Comparison of ENCODE assay signal across 1 cellular context in the genomic region with DNA sequence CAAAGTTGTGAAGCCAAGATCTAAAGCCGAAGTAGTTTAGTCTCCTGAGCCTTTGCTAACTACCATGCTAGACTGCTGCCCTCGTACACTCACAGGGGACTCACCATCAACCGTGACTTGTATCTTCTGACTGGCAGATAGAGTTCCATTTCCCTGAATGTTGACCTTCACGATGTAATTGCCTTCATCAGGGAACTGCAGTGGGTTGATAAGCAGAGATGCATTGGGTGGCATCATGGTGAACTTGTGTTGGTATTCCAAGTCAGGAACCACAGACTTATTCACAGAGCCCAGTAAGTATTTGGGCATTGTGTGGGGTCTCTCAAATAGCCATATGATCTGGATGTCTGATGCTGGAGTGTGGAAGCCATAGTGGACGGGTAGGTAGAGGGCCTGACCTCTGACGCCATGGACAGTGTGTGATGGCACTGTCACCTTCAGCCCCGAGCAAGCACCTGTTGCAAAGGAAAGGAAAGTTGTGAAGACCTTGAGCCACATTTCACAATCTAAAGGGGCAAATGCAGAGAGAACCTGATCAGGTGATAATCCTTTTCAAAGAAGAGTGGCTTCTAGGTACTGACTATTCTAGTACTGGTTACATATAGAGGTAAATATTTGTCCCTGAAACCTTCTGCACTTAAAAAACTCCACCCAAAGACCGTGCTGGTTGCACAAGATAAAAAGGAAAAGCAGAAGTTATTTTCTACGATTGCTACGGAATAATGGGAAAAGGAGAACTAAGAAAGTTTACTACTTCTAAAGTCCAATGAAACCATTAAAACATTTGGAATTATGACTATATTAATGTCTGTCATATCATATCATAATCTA.
TF ChIP-seq lines count a peak whose summit lies in the region.

No MANE protein-coding gene starts in this region.

TF ChIP-seq in K562, 482 proteins besides CTCF, POLR2A, EP300 and RAD21 (continued from another document and continues in another):
- TF ChIP-seq HMGN3 (IDR thresholded peaks at IDR 0.05; ENCODE audit: borderline replicate concordance, extremely low read depth, insufficient read length, low read depth, low read length) (no peak), U2AF1 (optimal IDR thresholded peaks at IDR 0.05; ENCODE audit: low read depth, low read length) (no peak), RHOXF2B (CRISPR knock-in tag; conservative IDR thresholded peaks at IDR 0.05) (no peak), PHTF2 (CRISPR knock-in tag; IDR thresholded peaks at IDR 0.05) (no peak), MEIS2 (IDR thresholded peaks at IDR 0.05; ENCODE audit: partially characterized antibody) (no peak), SIX5 (IDR thresholded peaks at IDR 0.05; ENCODE audit: borderline replicate concordance in 1 of 2, insufficient read depth in 1 of 2, low read depth in 1 of 2, low read length in 2 of 2) (no peak), GABPB1 (CRISPR knock-in tag; IDR thresholded peaks at IDR 0.05) (no peak), MTA1 (IDR thresholded peaks at IDR 0.05; ENCODE audit: borderline replicate concordance) (no peak), NFXL1 (CRISPR knock-in tag; IDR thresholded peaks at IDR 0.05) (no peak), MXI1 (IDR thresholded peaks at IDR 0.05; ENCODE audit: low read depth, low read length) (no peak), MYNN (IDR thresholded peaks at IDR 0.05) (no peak), MYNN (CRISPR knock-in tag; IDR thresholded peaks at IDR 0.05) (no peak), RFX7 (CRISPR knock-in tag; IDR thresholded peaks at IDR 0.05) (no peak), POLR3G (IDR thresholded peaks at IDR 0.05; ENCODE audit: extremely low read depth, insufficient read length, insufficient replicate concordance) (no peak), PPARD (CRISPR knock-in tag; IDR thresholded peaks at IDR 0.05) (no peak), NR1H2 (CRISPR knock-in tag; IDR thresholded peaks at IDR 0.05) (no peak), POU5F1 (IDR thresholded peaks at IDR 0.05; ENCODE audit: borderline replicate concordance, low read depth, low read length, partially characterized antibody) (no peak), ZNF354B (CRISPR knock-in tag; IDR thresholded peaks at IDR 0.05) (no peak), CAMTA2 (CRISPR knock-in tag; conservative IDR thresholded peaks at IDR 0.05) (no peak), MIER1 (IDR thresholded peaks at IDR 0.05; ENCODE audit: low read depth) (no peak), ZNF79 (CRISPR knock-in tag; IDR thresholded peaks at IDR 0.05; ENCODE audit: low read depth) (no peak), MAZ (CRISPR knock-in tag; conservative IDR thresholded peaks at IDR 0.05 in 1 of 2, IDR thresholded peaks at IDR 0.05 in 1 of 2) (no peak), JUN (IDR thresholded peaks at IDR 0.05; ENCODE audit: borderline replicate concordance, low read depth, low read length) (no peak), JUN (CRISPR knock-in tag; IDR thresholded peaks at IDR 0.05; ENCODE audit: borderline replicate concordance) (no peak), CSDE1 (IDR thresholded peaks at IDR 0.05) (no peak; a peak in 1 of 4 replicates), WHSC1 (IDR thresholded peaks at IDR 0.05; ENCODE audit: low read length) (no peak), PRPF4 (IDR thresholded peaks at IDR 0.05; ENCODE audit: insufficient read depth, low read depth, low read length, poor library complexity, severe bottlenecking) (no peak), SIN3B (IDR thresholded peaks at IDR 0.05; ENCODE audit: low read depth) (no peak), KDM5B (IDR thresholded peaks at IDR 0.05; ENCODE audit: insufficient replicate concordance, low read depth, low read length) (no peak), HDGF (IDR thresholded peaks at IDR 0.05) (no peak), NBN (IDR thresholded peaks at IDR 0.05; ENCODE audit: low read depth) (no peak; the same call in 1 of the 2 replicates), SREBF2 (CRISPR knock-in tag; IDR thresholded peaks at IDR 0.05) (no peak), POLR2H (tag; IDR thresholded peaks at IDR 0.05; ENCODE audit: low read depth) (no peak), GABPB2 (CRISPR knock-in tag; conservative IDR thresholded peaks at IDR 0.05) (no peak), NFRKB (IDR thresholded peaks at IDR 0.05; ENCODE audit: low read depth) (no peak), ZNF253 (CRISPR knock-in tag; conservative IDR thresholded peaks at IDR 0.05) (no peak)
- TF ChIP-seq, protein P1, sequence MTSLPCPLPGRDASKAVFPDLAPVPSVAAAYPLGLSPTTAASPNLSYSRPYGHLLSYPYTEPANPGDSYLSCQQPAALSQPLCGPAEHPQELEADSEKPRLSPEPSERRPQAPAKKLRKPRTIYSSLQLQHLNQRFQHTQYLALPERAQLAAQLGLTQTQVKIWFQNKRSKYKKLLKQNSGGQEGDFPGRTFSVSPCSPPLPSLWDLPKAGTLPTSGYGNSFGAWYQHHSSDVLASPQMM (CRISPR knock-in tag; IDR thresholded peaks at IDR 0.05) = no peak
- TF ChIP-seq, protein P2, sequence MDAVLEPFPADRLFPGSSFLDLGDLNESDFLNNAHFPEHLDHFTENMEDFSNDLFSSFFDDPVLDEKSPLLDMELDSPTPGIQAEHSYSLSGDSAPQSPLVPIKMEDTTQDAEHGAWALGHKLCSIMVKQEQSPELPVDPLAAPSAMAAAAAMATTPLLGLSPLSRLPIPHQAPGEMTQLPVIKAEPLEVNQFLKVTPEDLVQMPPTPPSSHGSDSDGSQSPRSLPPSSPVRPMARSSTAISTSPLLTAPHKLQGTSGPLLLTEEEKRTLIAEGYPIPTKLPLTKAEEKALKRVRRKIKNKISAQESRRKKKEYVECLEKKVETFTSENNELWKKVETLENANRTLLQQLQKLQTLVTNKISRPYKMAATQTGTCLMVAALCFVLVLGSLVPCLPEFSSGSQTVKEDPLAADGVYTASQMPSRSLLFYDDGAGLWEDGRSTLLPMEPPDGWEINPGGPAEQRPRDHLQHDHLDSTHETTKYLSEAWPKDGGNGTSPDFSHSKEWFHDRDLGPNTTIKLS (IDR thresholded peaks at IDR 0.05; ENCODE audit: borderline replicate concordance, low read depth) = no peak
- TF ChIP-seq, protein P3, sequence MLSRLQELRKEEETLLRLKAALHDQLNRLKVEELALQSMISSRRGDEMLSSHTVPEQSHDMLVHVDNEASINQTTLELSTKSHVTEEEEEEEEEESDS (CRISPR knock-in tag; IDR thresholded peaks at IDR 0.05) = no peak
- TF ChIP-seq, protein P4, sequence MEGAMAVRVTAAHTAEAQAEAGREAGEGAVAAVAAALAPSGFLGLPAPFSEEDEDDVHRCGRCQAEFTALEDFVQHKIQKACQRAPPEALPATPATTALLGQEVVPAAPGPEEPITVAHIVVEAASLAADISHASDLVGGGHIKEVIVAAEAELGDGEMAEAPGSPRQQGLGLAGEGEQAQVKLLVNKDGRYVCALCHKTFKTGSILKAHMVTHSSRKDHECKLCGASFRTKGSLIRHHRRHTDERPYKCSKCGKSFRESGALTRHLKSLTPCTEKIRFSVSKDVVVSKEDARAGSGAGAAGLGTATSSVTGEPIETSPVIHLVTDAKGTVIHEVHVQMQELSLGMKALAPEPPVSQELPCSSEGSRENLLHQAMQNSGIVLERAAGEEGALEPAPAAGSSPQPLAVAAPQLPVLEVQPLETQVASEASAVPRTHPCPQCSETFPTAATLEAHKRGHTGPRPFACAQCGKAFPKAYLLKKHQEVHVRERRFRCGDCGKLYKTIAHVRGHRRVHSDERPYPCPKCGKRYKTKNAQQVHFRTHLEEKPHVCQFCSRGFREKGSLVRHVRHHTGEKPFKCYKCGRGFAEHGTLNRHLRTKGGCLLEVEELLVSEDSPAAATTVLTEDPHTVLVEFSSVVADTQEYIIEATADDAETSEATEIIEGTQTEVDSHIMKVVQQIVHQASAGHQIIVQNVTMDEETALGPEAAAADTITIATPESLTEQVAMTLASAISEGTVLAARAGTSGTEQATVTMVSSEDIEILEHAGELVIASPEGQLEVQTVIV (CRISPR knock-in tag; IDR thresholded peaks at IDR 0.05; ENCODE audit: borderline replicate concordance) = no peak
- TF ChIP-seq, protein P5, sequence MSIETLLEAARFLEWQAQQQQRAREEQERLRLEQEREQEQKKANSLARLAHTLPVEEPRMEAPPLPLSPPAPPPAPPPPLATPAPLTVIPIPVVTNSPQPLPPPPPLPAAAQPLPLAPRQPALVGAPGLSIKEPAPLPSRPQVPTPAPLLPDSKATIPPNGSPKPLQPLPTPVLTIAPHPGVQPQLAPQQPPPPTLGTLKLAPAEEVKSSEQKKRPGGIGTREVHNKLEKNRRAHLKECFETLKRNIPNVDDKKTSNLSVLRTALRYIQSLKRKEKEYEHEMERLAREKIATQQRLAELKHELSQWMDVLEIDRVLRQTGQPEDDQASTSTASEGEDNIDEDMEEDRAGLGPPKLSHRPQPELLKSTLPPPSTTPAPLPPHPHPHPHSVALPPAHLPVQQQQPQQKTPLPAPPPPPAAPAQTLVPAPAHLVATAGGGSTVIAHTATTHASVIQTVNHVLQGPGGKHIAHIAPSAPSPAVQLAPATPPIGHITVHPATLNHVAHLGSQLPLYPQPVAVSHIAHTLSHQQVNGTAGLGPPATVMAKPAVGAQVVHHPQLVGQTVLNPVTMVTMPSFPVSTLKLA (conservative IDR thresholded peaks at IDR 0.05) = no peak
- TF ChIP-seq, protein P6, sequence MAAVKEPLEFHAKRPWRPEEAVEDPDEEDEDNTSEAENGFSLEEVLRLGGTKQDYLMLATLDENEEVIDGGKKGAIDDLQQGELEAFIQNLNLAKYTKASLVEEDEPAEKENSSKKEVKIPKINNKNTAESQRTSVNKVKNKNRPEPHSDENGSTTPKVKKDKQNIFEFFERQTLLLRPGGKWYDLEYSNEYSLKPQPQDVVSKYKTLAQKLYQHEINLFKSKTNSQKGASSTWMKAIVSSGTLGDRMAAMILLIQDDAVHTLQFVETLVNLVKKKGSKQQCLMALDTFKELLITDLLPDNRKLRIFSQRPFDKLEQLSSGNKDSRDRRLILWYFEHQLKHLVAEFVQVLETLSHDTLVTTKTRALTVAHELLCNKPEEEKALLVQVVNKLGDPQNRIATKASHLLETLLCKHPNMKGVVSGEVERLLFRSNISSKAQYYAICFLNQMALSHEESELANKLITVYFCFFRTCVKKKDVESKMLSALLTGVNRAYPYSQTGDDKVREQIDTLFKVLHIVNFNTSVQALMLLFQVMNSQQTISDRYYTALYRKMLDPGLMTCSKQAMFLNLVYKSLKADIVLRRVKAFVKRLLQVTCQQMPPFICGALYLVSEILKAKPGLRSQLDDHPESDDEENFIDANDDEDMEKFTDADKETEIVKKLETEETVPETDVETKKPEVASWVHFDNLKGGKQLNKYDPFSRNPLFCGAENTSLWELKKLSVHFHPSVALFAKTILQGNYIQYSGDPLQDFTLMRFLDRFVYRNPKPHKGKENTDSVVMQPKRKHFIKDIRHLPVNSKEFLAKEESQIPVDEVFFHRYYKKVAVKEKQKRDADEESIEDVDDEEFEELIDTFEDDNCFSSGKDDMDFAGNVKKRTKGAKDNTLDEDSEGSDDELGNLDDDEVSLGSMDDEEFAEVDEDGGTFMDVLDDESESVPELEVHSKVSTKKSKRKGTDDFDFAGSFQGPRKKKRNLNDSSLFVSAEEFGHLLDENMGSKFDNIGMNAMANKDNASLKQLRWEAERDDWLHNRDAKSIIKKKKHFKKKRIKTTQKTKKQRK (IDR thresholded peaks at IDR 0.05; ENCODE audit: borderline replicate concordance, low read depth, low read length) = no peak
- TF ChIP-seq, protein P7, sequence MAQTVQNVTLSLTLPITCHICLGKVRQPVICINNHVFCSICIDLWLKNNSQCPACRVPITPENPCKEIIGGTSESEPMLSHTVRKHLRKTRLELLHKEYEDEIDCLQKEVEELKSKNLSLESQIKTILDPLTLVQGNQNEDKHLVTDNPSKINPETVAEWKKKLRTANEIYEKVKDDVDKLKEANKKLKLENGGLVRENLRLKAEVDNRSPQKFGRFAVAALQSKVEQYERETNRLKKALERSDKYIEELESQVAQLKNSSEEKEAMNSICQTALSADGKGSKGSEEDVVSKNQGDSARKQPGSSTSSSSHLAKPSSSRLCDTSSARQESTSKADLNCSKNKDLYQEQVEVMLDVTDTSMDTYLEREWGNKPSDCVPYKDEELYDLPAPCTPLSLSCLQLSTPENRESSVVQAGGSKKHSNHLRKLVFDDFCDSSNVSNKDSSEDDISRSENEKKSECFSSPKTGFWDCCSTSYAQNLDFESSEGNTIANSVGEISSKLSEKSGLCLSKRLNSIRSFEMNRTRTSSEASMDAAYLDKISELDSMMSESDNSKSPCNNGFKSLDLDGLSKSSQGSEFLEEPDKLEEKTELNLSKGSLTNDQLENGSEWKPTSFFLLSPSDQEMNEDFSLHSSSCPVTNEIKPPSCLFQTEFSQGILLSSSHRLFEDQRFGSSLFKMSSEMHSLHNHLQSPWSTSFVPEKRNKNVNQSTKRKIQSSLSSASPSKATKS (CRISPR knock-in tag; IDR thresholded peaks at IDR 0.05) = no peak
- TF ChIP-seq, protein P8, sequence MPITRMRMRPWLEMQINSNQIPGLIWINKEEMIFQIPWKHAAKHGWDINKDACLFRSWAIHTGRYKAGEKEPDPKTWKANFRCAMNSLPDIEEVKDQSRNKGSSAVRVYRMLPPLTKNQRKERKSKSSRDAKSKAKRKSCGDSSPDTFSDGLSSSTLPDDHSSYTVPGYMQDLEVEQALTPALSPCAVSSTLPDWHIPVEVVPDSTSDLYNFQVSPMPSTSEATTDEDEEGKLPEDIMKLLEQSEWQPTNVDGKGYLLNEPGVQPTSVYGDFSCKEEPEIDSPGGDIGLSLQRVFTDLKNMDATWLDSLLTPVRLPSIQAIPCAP (CRISPR knock-in tag; IDR thresholded peaks at IDR 0.05; ENCODE audit: borderline replicate concordance) = no peak
- TF ChIP-seq, protein P9, sequence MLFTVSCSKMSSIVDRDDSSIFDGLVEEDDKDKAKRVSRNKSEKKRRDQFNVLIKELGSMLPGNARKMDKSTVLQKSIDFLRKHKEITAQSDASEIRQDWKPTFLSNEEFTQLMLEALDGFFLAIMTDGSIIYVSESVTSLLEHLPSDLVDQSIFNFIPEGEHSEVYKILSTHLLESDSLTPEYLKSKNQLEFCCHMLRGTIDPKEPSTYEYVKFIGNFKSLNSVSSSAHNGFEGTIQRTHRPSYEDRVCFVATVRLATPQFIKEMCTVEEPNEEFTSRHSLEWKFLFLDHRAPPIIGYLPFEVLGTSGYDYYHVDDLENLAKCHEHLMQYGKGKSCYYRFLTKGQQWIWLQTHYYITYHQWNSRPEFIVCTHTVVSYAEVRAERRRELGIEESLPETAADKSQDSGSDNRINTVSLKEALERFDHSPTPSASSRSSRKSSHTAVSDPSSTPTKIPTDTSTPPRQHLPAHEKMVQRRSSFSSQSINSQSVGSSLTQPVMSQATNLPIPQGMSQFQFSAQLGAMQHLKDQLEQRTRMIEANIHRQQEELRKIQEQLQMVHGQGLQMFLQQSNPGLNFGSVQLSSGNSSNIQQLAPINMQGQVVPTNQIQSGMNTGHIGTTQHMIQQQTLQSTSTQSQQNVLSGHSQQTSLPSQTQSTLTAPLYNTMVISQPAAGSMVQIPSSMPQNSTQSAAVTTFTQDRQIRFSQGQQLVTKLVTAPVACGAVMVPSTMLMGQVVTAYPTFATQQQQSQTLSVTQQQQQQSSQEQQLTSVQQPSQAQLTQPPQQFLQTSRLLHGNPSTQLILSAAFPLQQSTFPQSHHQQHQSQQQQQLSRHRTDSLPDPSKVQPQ (CRISPR knock-in tag; IDR thresholded peaks at IDR 0.05; ENCODE audit: borderline replicate concordance) = no peak
